In the genomic region with DNA sequence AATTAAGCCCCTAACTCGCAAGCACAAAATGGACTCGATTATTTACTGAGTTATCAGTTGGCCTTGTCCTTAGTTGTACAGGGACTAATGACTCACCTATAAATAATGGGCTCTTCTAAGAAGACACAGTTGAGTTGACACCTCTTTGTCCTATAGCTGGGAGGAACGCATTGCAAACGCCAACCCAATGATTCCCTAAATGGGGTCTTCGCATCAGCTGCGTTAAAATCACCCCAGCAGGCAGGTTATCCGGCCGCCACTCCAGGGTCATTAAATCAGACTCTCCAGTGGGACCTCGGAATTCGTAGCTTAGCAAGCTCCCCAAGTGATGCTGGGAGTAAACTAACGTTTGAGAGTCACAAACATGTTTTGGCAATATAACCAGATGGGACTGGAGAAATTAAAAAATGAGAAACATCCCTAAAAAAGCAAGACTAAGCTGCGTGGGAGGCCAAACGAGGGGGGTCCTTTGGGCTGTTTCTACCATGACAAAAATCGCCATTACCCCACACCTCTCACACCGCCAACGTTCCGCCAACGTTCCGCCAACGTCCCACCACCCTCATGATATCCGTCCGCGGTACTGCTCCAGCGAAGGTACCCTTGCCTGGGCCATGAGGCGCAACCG, we compare ENCODE assay signal across 8 cellular contexts. TPM values are rescaled to one million over a fixed set of nuclear protein-coding genes. Genes with fewer than 3 reads are reported as not detected.
DNase-seq lines count a peak whose midpoint lies in the region; ATAC-seq and TF ChIP-seq lines count a peak whose summit lies in the region.

No MANE protein-coding gene starts in this region.

- H2BK15ac ChIP-seq in mesenchymal stem cell (ENCODE audit: low read depth, poor library complexity, severe bottlenecking) = peak overlapping the region; percentile 17

- TF ChIP-seq CTCF in BJ (IDR thresholded peaks at IDR 0.05; ENCODE audit: insufficient read depth, low read depth, low read length) (no peak), astrocyte of the spinal cord (IDR thresholded peaks at IDR 0.05; ENCODE audit: low read depth, low read length) (no peak)

- H3K9me3 ChIP-seq in HUES64 (ENCODE audit: insufficient read depth, low read depth, low read length) (no peaks in the 10 kb centered on the region), mesenchymal stem cell (ENCODE audit: control insufficient read depth, low read length) (no peaks in the 10 kb centered on the region)

- WGBS in HUES64 = 6% methylated on average over 26 of the region's 26 CpGs
- WGBS in mesenchymal stem cell = 6% methylated on average over 25 of the region's 26 CpGs
- WGBS in urinary bladder = 3% methylated on average over 26 of the region's 26 CpGs

- H3K9ac ChIP-seq in HUES64 (ENCODE audit: low read depth, low read length) (peak overlapping the region; percentile 93), mesenchymal stem cell (ENCODE audit: low read length) (peak overlapping the region; percentile 91)

- CTCF ChIA-PET in BJ (lab: Yijun Ruan, JAX) = interaction anchor here (0.6 to 5.7 kb wide), 4 partner anchors 11 to 68 kb away, joined by 3 to 44 read pairs (median 6); no protein-coding TSS in a partner anchor

- H2AK5ac ChIP-seq in mesenchymal stem cell (ENCODE audit: low read length, severe bottlenecking) = peak overlapping the region; percentile 30

- POLR2A ChIA-PET in BJ (lab: Charles Lee) = interaction anchor here (1.6 kb wide), 1 partner anchor 76 kb away, joined by 13 read pairs; a partner anchor contains a TSS

- no peak overlapping the region for H2AFZ ChIP-seq in mesenchymal stem cell (ENCODE audit: low read depth, low read length)

- H3K23ac ChIP-seq in mesenchymal stem cell (ENCODE audit: low read length in 2 of 2) = peak overlapping the region in 1 of 2 experiments; percentile 91

- peak overlapping the region; percentile 96 for H3K27ac ChIP-seq in HUES64 (ENCODE audit: low read depth, low read length)
- peak overlapping the region; percentile 95 for H3K27ac ChIP-seq in mesenchymal stem cell (ENCODE audit: low read length, poor library complexity, severe bottlenecking)
- H3K27ac ChIP-seq in urinary bladder (ENCODE audit: low read depth) = peak overlapping the region; percentile 79

- peak overlapping the region in 1 of 2 experiments; percentile 94 for H3K14ac ChIP-seq in mesenchymal stem cell (ENCODE audit: low read length in 2 of 2)

- peak overlapping the region; percentile 82 for H3K4me2 ChIP-seq in mesenchymal stem cell (ENCODE audit: low read length, poor library complexity, severe bottlenecking)

- DNase-seq in BJ (ENCODE audit: low read depth) (no peak), astrocyte of the spinal cord (ENCODE audit: low read depth, low spot score) (no peak), mesenchymal stem cell (no peak)
- no peak for DNase-seq in activated effector memory CD4-positive, alpha-beta T cell treated with Interleukin-2 at 50 U/mL for 16 hours

- peak overlapping the region; percentile 85 for H2BK5ac ChIP-seq in mesenchymal stem cell (ENCODE audit: low read depth, low read length, poor library complexity, severe bottlenecking)

- H3K27me3 ChIP-seq in BJ (ENCODE audit: control insufficient read depth, insufficient read depth, low read length) (no peaks in the 10 kb centered on the region), HUES64 (ENCODE audit: insufficient read depth, low read length) (no peaks in the 10 kb centered on the region), mesenchymal stem cell (ENCODE audit: control insufficient read depth in 1 of 2, insufficient read depth in 1 of 2, low read length in 2 of 2) (no peaks in the 10 kb centered on the region)

- H3K4me1 ChIP-seq in HUES64 (ENCODE audit: insufficient read depth, low read length) (peaks cover 23% of the 10 kb centered on the region), mesenchymal stem cell (ENCODE audit: control insufficient read depth, insufficient read depth, low read depth, low read length) (peaks cover 20% of the 10 kb centered on the region), urinary bladder (ENCODE audit: insufficient read depth) (no peaks in the 10 kb centered on the region)

- peak overlapping the region; percentile 62 to 99 for H3K4ac ChIP-seq in mesenchymal stem cell (ENCODE audit: low read depth in 1 of 2, low read length in 2 of 2)

- peak overlapping the region; percentile 58 for H2BK120ac ChIP-seq in mesenchymal stem cell (ENCODE audit: low read depth, low read length)

- H3K18ac ChIP-seq in mesenchymal stem cell (ENCODE audit: low read depth in 1 of 2, low read length in 2 of 2) = peak overlapping the region; percentile 94 to 99

- ATAC-seq in HG02610 (IDR thresholded peaks at IDR 0.05; ENCODE audit: unreplicated experiment) = no peak
- no peak for ATAC-seq in HG03097 (IDR thresholded peaks at IDR 0.05; ENCODE audit: low FRiP score, unreplicated experiment)

- peak overlapping the region; percentile 99 for H4K91ac ChIP-seq in mesenchymal stem cell (ENCODE audit: low read length)

- H4K8ac ChIP-seq in mesenchymal stem cell (ENCODE audit: low read length) = peak overlapping the region; percentile 85

- in situ Hi-C loops in astrocyte of the spinal cord (cut with HindIII; ENCODE audit: low sequenced_read_pairs) = no loop called here

- H3K36me3 ChIP-seq in BJ (ENCODE audit: control insufficient read depth, insufficient read depth, low read length) (peaks cover 1% of the 10 kb centered on the region), HUES64 (ENCODE audit: insufficient read depth, low read length) (peaks cover 19% of the 10 kb centered on the region), mesenchymal stem cell (ENCODE audit: control insufficient read depth in 1 of 2, insufficient read depth in 2 of 2, low read depth in 1 of 2, low read length in 2 of 2) (peaks cover 12 to 21% of the 10 kb centered on the region in 2 experiments), urinary bladder (ENCODE audit: insufficient read depth) (no peaks in the 10 kb centered on the region)

- H3K4me3 ChIP-seq in BJ (ENCODE audit: low read depth, low read length) = peak overlapping the region; percentile 56
- H3K4me3 ChIP-seq in HUES64 (ENCODE audit: low read length) = peak overlapping the region; percentile 83
- peak overlapping the region; percentile 84 for H3K4me3 ChIP-seq in astrocyte of the spinal cord (ENCODE audit: low read depth, low read length)
- peak overlapping the region; percentile 84 to 90 for H3K4me3 ChIP-seq in mesenchymal stem cell (ENCODE audit: insufficient read depth in 1 of 2, low read depth in 1 of 2, low read length in 2 of 2)
- H3K4me3 ChIP-seq in urinary bladder (ENCODE audit: low read depth, low read length) = peak overlapping the region; percentile 75

- peak overlapping the region in 1 of 2 experiments; percentile 32 for H2BK12ac ChIP-seq in mesenchymal stem cell (ENCODE audit: low read length in 2 of 2)

- H3K79me1 ChIP-seq in mesenchymal stem cell (replicated peaks; ENCODE audit: low read length, poor library complexity, severe bottlenecking) = peaks cover 11% of the 10 kb centered on the region

RNA-seq across cellular contexts. Expression of a gene that starts 0.9 kb away (rescaled TPM):
- polyA plus RNA-seq in BJ (2011; rRNA removed) (255 and 281 TPM in 2 replicates), urinary bladder (163 TPM)
- 169 and 279 TPM in 2 replicates for polyA minus RNA-seq in BJ (2011; rRNA and poly(A)+ RNA removed)
- polyA plus RNA-seq in HUES64 (2013, experiment 1 of 2) = 101 TPM
- 104 TPM for polyA plus RNA-seq in HUES64 (2013, experiment 2 of 2)
- 172 TPM for polyA plus RNA-seq in mesenchymal stem cell (2013, experiment 1 of 2)
- polyA plus RNA-seq in mesenchymal stem cell (2013, experiment 2 of 2) = 169 TPM
- total RNA-seq in urinary bladder = 53.1 TPM

RNA-seq across cellular contexts. Expression of a gene that starts 9.6 kb away (rescaled TPM):
- polyA plus RNA-seq in BJ (2011; rRNA removed) = 132 and 181 TPM in 2 replicates
- polyA minus RNA-seq in BJ (2011; rRNA and poly(A)+ RNA removed) = 103 and 118 TPM in 2 replicates
- 0.70 TPM for polyA plus RNA-seq in HUES64 (2013, experiment 1 of 2)
- 1.2 TPM for polyA plus RNA-seq in HUES64 (2013, experiment 2 of 2)
- 148 TPM for polyA plus RNA-seq in mesenchymal stem cell (2013, experiment 1 of 2)
- polyA plus RNA-seq in mesenchymal stem cell (2013, experiment 2 of 2) = 153 TPM
- 45.2 TPM for total RNA-seq in urinary bladder
- 36.0 TPM for polyA plus RNA-seq in urinary bladder

RNA-seq across cellular contexts. Expression of a gene that starts 54.1 kb away (rescaled TPM):
- polyA plus RNA-seq in BJ (2011; rRNA removed) (20.7 and 40.4 TPM in 2 replicates), urinary bladder (60.4 TPM)
- polyA minus RNA-seq in BJ (2011; rRNA and poly(A)+ RNA removed) = 7.6 and 7.8 TPM in 2 replicates
- 153 TPM for polyA plus RNA-seq in HUES64 (2013, experiment 1 of 2)
- 173 TPM for polyA plus RNA-seq in HUES64 (2013, experiment 2 of 2)
- polyA plus RNA-seq in mesenchymal stem cell (2013, experiment 1 of 2) = 52.3 TPM
- 51.7 TPM for polyA plus RNA-seq in mesenchymal stem cell (2013, experiment 2 of 2)
- 53.3 TPM for total RNA-seq in urinary bladder
